30 cellular contexts compared by ENCODE assay signal in genomic region chr2:85819811-85820510, GRCh38.
"Had no signal": no experiment of that assay in that cellular context is flagged by ENCODE, and none has a peak within 500 bp of the region (broad histone marks: within the 10 kb centered on the region; RNA-seq: fewer than 3 reads in every experiment).

No MANE protein-coding gene starts in this region.

- ATAC-seq: activated CD8-positive, alpha-beta T cell treated with anti-CD3 and anti-CD28 coated beads, Interleukin-2, amount 10 ng/mL, durations not matched to agents 7 days and 5 days; Right ventricle myocardium inferior had no signal

- H3K4me3 ChIP-seq: ascending aorta, cardiac muscle cell, PC-9 had no signal

- H3K27me3 ChIP-seq: ascending aorta, cardiac muscle cell had no signal

- H3K4me3 Mint-ChIP-seq: activated CD8-positive, alpha-beta T cell treated with anti-CD3 and anti-CD28 coated beads, Interleukin-2, amount 10 ng/mL, durations not matched to agents 7 days and 5 days; activated naive CD4-positive, alpha-beta T cell treated with anti-CD3 and anti-CD28 coated beads, Interleukin-2, amount 50 U/mL, for 24 hours; activated naive CD8-positive, alpha-beta T cell treated with anti-CD3 and anti-CD28 coated beads, Interleukin-2, amount 10 ng/mL, durations not matched to agents 7 days and 5 days; activated T-cell treated with anti-CD3 and anti-CD28 coated beads, Interleukin-2, amount 50 U/mL, for 24 hours; central memory CD8-positive, alpha-beta T cell had no signal

- H2AFZ ChIP-seq: PC-9 had no signal

- H3K9me3 Mint-ChIP-seq: activated naive CD4-positive, alpha-beta T cell treated with anti-CD3 and anti-CD28 coated beads, Interleukin-2, amount 50 U/mL, for 24 hours; activated naive CD8-positive, alpha-beta T cell treated with anti-CD3 and anti-CD28 coated beads, Interleukin-2, amount 10 ng/mL, durations not matched to agents 7 days and 5 days; activated T-cell treated with anti-CD3 and anti-CD28 coated beads, Interleukin-2, amount 50 U/mL, for 24 hours; activated T-helper 2 cell treated with anti-CD3 and anti-CD28 coated beads, Interferon-gamma antibody, Interleukin-2, Interleukin-4, amounts not matched to agents 10 μg/mL and 5 μg/mL and 100 μg/mL, durations not matched to agents 14 hours and 24 hours and 36 hours; central memory CD8-positive, alpha-beta T cell had no signal

- H3K36me3 ChIP-seq: ascending aorta, cardiac muscle cell had no signal

- H3K4me1 Mint-ChIP-seq: activated naive CD4-positive, alpha-beta T cell treated with anti-CD3 and anti-CD28 coated beads, Interleukin-2, amount 50 U/mL, for 24 hours; activated naive CD8-positive, alpha-beta T cell treated with anti-CD3 and anti-CD28 coated beads, Interleukin-2, amount 10 ng/mL, durations not matched to agents 7 days and 5 days; central memory CD8-positive, alpha-beta T cell had no signal

- H3K9me3 ChIP-seq: ascending aorta had no signal

- H3K36me3 Mint-ChIP-seq: activated naive CD4-positive, alpha-beta T cell treated with anti-CD3 and anti-CD28 coated beads, Interleukin-2, amount 50 U/mL, for 24 hours; activated naive CD8-positive, alpha-beta T cell treated with anti-CD3 and anti-CD28 coated beads, Interleukin-2, amount 10 ng/mL, durations not matched to agents 7 days and 5 days had no signal

- H3K27ac Mint-ChIP-seq: activated CD8-positive, alpha-beta T cell treated with anti-CD3 and anti-CD28 coated beads, Interleukin-2, amount 10 ng/mL, durations not matched to agents 7 days and 5 days; activated naive CD4-positive, alpha-beta T cell treated with anti-CD3 and anti-CD28 coated beads, Interleukin-2, amount 50 U/mL, for 24 hours; activated naive CD8-positive, alpha-beta T cell treated with anti-CD3 and anti-CD28 coated beads, Interleukin-2, amount 10 ng/mL, durations not matched to agents 7 days and 5 days; activated T-cell treated with anti-CD3 and anti-CD28 coated beads, Interleukin-2, amount 50 U/mL, for 24 hours; activated T-helper 2 cell treated with anti-CD3 and anti-CD28 coated beads, Interferon-gamma antibody, Interleukin-2, Interleukin-4, amounts not matched to agents 10 μg/mL and 5 μg/mL and 100 μg/mL, durations not matched to agents 14 hours and 24 hours and 36 hours had no signal

- H3K27ac ChIP-seq: ascending aorta, cardiac muscle cell, PC-9, RWPE1 had no signal

- H3K27me3 Mint-ChIP-seq: activated naive CD4-positive, alpha-beta T cell treated with anti-CD3 and anti-CD28 coated beads, Interleukin-2, amount 50 U/mL, for 24 hours had no signal

- DNase-seq: activated CD4-positive, alpha-beta T cell treated with anti-CD3 and anti-CD28 coated beads for 1 hour; activated CD4-positive, alpha-beta T cell treated with anti-CD3 and anti-CD28 coated beads for 48 hours; activated CD4-positive, alpha-beta T cell treated with anti-CD3 and anti-CD28 coated beads, Interleukin-2, amount 50 U/mL, for 4 hours; activated CD4-positive, CD25-positive, alpha-beta regulatory T cell; activated CD8-positive, alpha-beta T cell treated with anti-CD3 and anti-CD28 coated beads, Interleukin-2, amount 10 ng/mL, durations not matched to agents 7 days and 5 days; activated gamma-delta T cell; activated naive CD4-positive, alpha-beta T cell treated with Interleukin-2 at 50 U/mL for 16 hours; activated naive CD8-positive, alpha-beta T cell treated with anti-CD3 and anti-CD28 coated beads, Interleukin-2, amount 10 ng/mL, durations not matched to agents 7 days and 5 days; activated T-cell treated with anti-CD3 and anti-CD28 coated beads, Interleukin-2, amount 50 U/mL, for 24 hours; amygdala; NCI-H1048; NCI-H187 treated with DMSO at 0.1 percent for 48 hours; NCI-H2081; NCI-H2171 treated with DMSO at 0.1 percent for 48 hours; NCI-H2227 treated with DMSO at 0.1 percent for 48 hours; NCI-H446 treated with DMSO at 0.1 percent for 48 hours; NCI-H524; PC-9; SIG-M5; SW 1271; T-helper 1 cell; T-helper 2 cell; T-helper 9 cell had no signal

- H3K4me1 ChIP-seq: ascending aorta had no signal

- H3K4me2 ChIP-seq: PC-9 had no signal
